ENCODE assay signal across 9 cellular contexts in genomic region chr11:1750481-1750839, GRCh38. TPM values are rescaled to one million over a fixed set of nuclear protein-coding genes. Genes with fewer than 3 reads are reported as not detected.
DNase-seq lines count a peak whose midpoint lies in the region; ATAC-seq and TF ChIP-seq lines count a peak whose summit lies in the region.
"Had no signal": no experiment of that assay in that cellular context is flagged by ENCODE, and none has a peak within 500 bp of the region (broad histone marks: within the 10 kb centered on the region; RNA-seq: fewer than 3 reads in every experiment).

Gene IFITM10 (minus strand): TSS chr11:1750595. CDS start chr11:1750442, 153 bp downstream.

- BruUV-seq in mammary epithelial cell (replicated peaks; lab: Mats Ljungman, UMichigan): no TSS peak

- no peak within 1 kb of the TSS for H2AFZ ChIP-seq in mammary epithelial cell (ENCODE audit: low read depth, low read length)

- H3K9ac ChIP-seq in mammary epithelial cell (ENCODE audit: insufficient read depth, low read length): peak within 1 kb of the TSS; percentile 80

- H3K36me3 ChIP-seq in mammary epithelial cell (ENCODE audit: insufficient read depth, low read length) (peaks cover 8% of the 10 kb centered on the region), right lobe of liver (peaks cover 0 to 29% (median 19%) of the 10 kb centered on the region in 4 donors), transverse colon (peaks cover 0 to 21% (median 7%) of the 10 kb centered on the region in 4 donors)

- H3K27me3 ChIP-seq in mammary epithelial cell (ENCODE audit: insufficient read depth, low read length) (no peaks in the 10 kb centered on the region), right lobe of liver (no peaks in the 10 kb centered on the region), transverse colon (peaks cover 27% of the 10 kb centered on the region)

- WGBS in mammary epithelial cell (ENCODE audit: low coverage, missing lambda C conversion rate): 38% methylated on average over 6 of the region's 6 CpGs
- WGBS in right lobe of liver (ENCODE audit: insufficient coverage, low coverage, low lambda C conversion rate, missing lambda C conversion rate): 11% methylated on average over 6 of the region's 6 CpGs
- 31 to 41% methylated on average over 4 to 6 of the region's 6 CpGs for WGBS in transverse colon (ENCODE audit: low coverage in 1 of 2), 2 donors

- TF ChIP-seq CTCF in mammary epithelial cell (conservative IDR thresholded peaks at IDR 0.05 in 1 of 2, IDR thresholded peaks at IDR 0.05 in 1 of 2; ENCODE audit: extremely low read depth in 1 of 2, insufficient read depth in 1 of 2, low read depth in 1 of 2, low read length in 2 of 2) (no peak), right lobe of liver (IDR thresholded peaks at IDR 0.05) (no peak), transverse colon (IDR thresholded peaks at IDR 0.05) (no peak), GM13977 (IDR thresholded peaks at IDR 0.05; ENCODE audit: extremely low read depth, insufficient read depth, missing control alignments) (no peak)

- peaks cover 28% of the 10 kb centered on the region for H3K4me1 Mint-ChIP-seq in activated CD4-positive, alpha-beta T cell treated with anti-CD3 and anti-CD28 coated beads for 36 hours

- TF ChIP-seq EP300 in transverse colon (IDR thresholded peaks at IDR 0.05; ENCODE audit: low read depth): no peak

- H4K20me1 ChIP-seq in mammary epithelial cell (ENCODE audit: insufficient read depth, low read length): no peaks in the 10 kb centered on the region

- H3K27ac ChIP-seq in mammary epithelial cell (ENCODE audit: insufficient read depth, low read depth, low read length): peak within 1 kb of the TSS; percentile 54
- peak within 1 kb of the TSS; percentile 33 to 69 (median 44) for H3K27ac ChIP-seq in right lobe of liver
- H3K27ac ChIP-seq in transverse colon: no peak within 1 kb of the TSS

- TF ChIP-seq POLR2A in right lobe of liver (IDR thresholded peaks at IDR 0.05) (no peak), transverse colon (IDR thresholded peaks at IDR 0.05) (no peak)

- H3K27me3 Mint-ChIP-seq in activated CD4-positive, alpha-beta T cell treated with anti-CD3 and anti-CD28 coated beads for 36 hours: peaks cover 14% of the 10 kb centered on the region

- CTCF ChIA-PET in activated CD4-positive, alpha-beta T cell treated with anti-CD3 and anti-CD28 coated beads for 36 hours (lab: Charles Lee): no interaction called here
- CTCF ChIA-PET in mammary epithelial cell (lab: Charles Lee; ENCODE audit: low non-redundant PET): no interaction called here

- H3K36me3 Mint-ChIP-seq in activated CD4-positive, alpha-beta T cell treated with anti-CD3 and anti-CD28 coated beads for 36 hours (ENCODE audit: low read depth): peaks cover 2% of the 10 kb centered on the region

- H3K4me3 ChIP-seq in mammary epithelial cell (replicated peaks in 1 of 3; ENCODE audit: insufficient read depth in 1 of 3, low read depth in 2 of 3, low read length in 3 of 3) (peak within 1 kb of the TSS; percentile 52 to 74 (median 67)), right lobe of liver (peak within 1 kb of the TSS; percentile 36 to 45 (median 42)), transverse colon (peak within 1 kb of the TSS in 2 of 4 donors; percentile 14 to 31)

- POLR2A ChIA-PET in activated CD4-positive, alpha-beta T cell treated with anti-CD3 and anti-CD28 coated beads for 36 hours (lab: Charles Lee): no interaction called here

- intact Hi-C loops in activated CD4-positive, alpha-beta T cell treated with anti-CD3 and anti-CD28 coated beads for 36 hours (cut with DNase I, micrococcal nuclease): no loop called here
- intact Hi-C loops in mammary epithelial cell (cut with micrococcal nuclease): loop anchor here (1.0 kb wide), 2 partner anchors 12 to 80 kb away; no protein-coding TSS in a partner anchor
- intact Hi-C loops in right lobe of liver (cut with DNase I): loop anchor here in 1 of 2 donors (10.0 kb wide), 1 partner anchor 644 kb away; no protein-coding TSS in a partner anchor
- intact Hi-C loops in transverse colon (cut with DNase I; ENCODE audit: low total_unique reads): no loop called here

- no peak within 1 kb of the TSS for H3K27ac Mint-ChIP-seq in activated CD4-positive, alpha-beta T cell treated with anti-CD3 and anti-CD28 coated beads for 36 hours

- peaks cover 79% of the 10 kb centered on the region for H3K79me2 ChIP-seq in mammary epithelial cell (ENCODE audit: insufficient read depth, low read length)

- H3K9me3 Mint-ChIP-seq in activated CD4-positive, alpha-beta T cell treated with anti-CD3 and anti-CD28 coated beads for 36 hours (ENCODE audit: low read depth): peaks cover 4% of the 10 kb centered on the region

- in situ Hi-C loops in mammary epithelial cell (cut with MboI; ENCODE audit: low sequenced_read_pairs in 2 of 2) (no loop called here), transverse colon (cut with MboI; ENCODE audit: low pct_ligation_motif_present in 1 of 4, low pct_unique_long_range_greater_than_20kb in 1 of 4, low sequenced_read_pairs in 3 of 4) (no loop called here), GM13977 (cut with MboI; ENCODE audit: low pct_unique_long_range_greater_than_20kb, low sequenced_read_pairs, unreplicated experiment) (no loop called here)

- H3K4me3 Mint-ChIP-seq in activated CD4-positive, alpha-beta T cell treated with anti-CD3 and anti-CD28 coated beads for 36 hours: peak within 1 kb of the TSS; percentile 23

- H3K4me1 ChIP-seq in mammary epithelial cell (ENCODE audit: insufficient read depth, low read length) (peaks cover 51% of the 10 kb centered on the region), right lobe of liver (peaks cover 0 to 8% (median 0%) of the 10 kb centered on the region in 4 donors), transverse colon (peaks cover 3 to 17% (median 8%) of the 10 kb centered on the region in 4 donors)

- dilution Hi-C loops in mammary epithelial cell (cut with HindIII; ENCODE audit: low sequenced_read_pairs): no loop called here

- H3K9me3 ChIP-seq in mammary epithelial cell (replicated peaks; ENCODE audit: insufficient read depth, low read length) (no peaks in the 10 kb centered on the region), right lobe of liver (no peaks in the 10 kb centered on the region), transverse colon (no peaks in the 10 kb centered on the region)

- H3K4me2 ChIP-seq in mammary epithelial cell (ENCODE audit: insufficient read depth, low read depth, low read length): peak within 1 kb of the TSS; percentile 83

- no peak for ATAC-seq in activated CD4-positive, alpha-beta T cell treated with anti-CD3 and anti-CD28 coated beads for 36 hours
- ATAC-seq in right lobe of liver (peak; percentile 53 to 66 (median 62)), HG02840 (IDR thresholded peaks at IDR 0.05; ENCODE audit: low FRiP score, unreplicated experiment) (no peak)

- DNase-seq in activated CD4-positive, alpha-beta T cell treated with anti-CD3 and anti-CD28 coated beads for 36 hours: no peak
- DNase-seq in activated CD4-positive, alpha-beta T cell treated with anti-CD3 and anti-CD28 coated beads, Interleukin-2, amount 50 U/mL, for 1 hour: no peak
- DNase-seq in mammary epithelial cell: peak; percentile 59
- DNase-seq in right lobe of liver: peak; percentile 68 to 76 (median 73)
- peak; percentile 27 for DNase-seq in transverse colon
- DNase-seq in DMS114 treated with DMSO at 0.1 percent for 48 hours (lab: John Stamatoyannopoulos, UW; ENCODE audit: unreplicated experiment): no peak
- no peak for DNase-seq in GM13977 (ENCODE audit: low spot score)
- DNase-seq: NCI-H1436 had no signal

RNA-seq across cellular contexts. Expression of gene IFITM10, which starts in this region (rescaled TPM):
- under 1 TPM in 1 of 2 experiments, not detected in 1; 0.21 TPM for total RNA-seq in activated CD4-positive, alpha-beta T cell treated with anti-CD3 and anti-CD28 coated beads for 36 hours
- total RNA-seq in mammary epithelial cell: 10 to 100 TPM; 10.2 to 32.3 TPM
- polyA plus RNA-seq in mammary epithelial cell: 8.2 TPM
- 5.4 TPM for polyA minus RNA-seq in mammary epithelial cell
- 10 to 100 TPM in 1 of 6 experiments, 1 to 10 TPM in 5; 1.3 to 11.4 (median 6.7) TPM for total RNA-seq in right lobe of liver
- total RNA-seq in transverse colon: 10 to 100 TPM in 1 of 4 donors, 1 to 10 TPM in 2, under 1 TPM in 1; 0.68 to 13.5 (median 1.3) TPM

Comparison
In these comparisons a context has a peak if more than half of its experiments do, and no peak if none do; other contexts are left out.
1. ATAC-seq: peak in right lobe of liver (4 of 4); none in activated CD4-positive, alpha-beta T cell treated with anti-CD3 and anti-CD28 coated beads for 36 hours (single experiment) and HG02840 (single experiment).
2. DNase-seq: peak in mammary epithelial cell (single experiment), right lobe of liver (3 of 3) and transverse colon (single experiment); none in activated CD4-positive, alpha-beta T cell treated with anti-CD3 and anti-CD28 coated beads for 36 hours (single experiment), activated CD4-positive, alpha-beta T cell treated with anti-CD3 and anti-CD28 coated beads, Interleukin-2, amount 50 U/mL, for 1 hour (single experiment), DMS114 treated with DMSO at 0.1 percent for 48 hours (single experiment) and GM13977 (single experiment).
3. H3K27ac ChIP-seq: peak in mammary epithelial cell (single experiment) and right lobe of liver (3 of 3); none in transverse colon (0 of 4).